10 cellular contexts compared by ENCODE assay signal in the genomic region with DNA sequence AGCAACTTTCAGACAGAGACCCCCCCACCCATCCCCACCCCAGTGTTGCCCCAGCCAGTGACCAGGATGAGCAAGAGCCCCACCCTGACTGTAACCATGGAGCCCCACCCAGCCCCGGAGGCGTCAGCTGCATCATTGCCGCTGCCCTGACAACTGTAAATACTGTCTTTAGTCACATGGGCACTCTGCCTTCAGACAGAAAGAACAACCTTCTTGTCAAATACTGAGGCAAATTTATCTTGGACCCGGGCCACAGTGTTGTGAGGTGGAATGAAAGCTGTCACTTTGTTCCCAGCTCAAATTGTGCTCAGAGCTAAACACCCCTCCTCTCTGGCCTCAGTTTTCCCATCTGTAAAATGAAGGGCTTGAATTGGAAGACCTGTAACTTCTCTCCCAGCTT. TPM values are rescaled to one million over a fixed set of nuclear protein-coding genes. Genes with fewer than 3 reads are reported as not detected.
DNase-seq lines count a peak whose midpoint lies in the region; ATAC-seq and TF ChIP-seq lines count a peak whose summit lies in the region.
"Had no signal": no experiment of that assay in that cellular context is flagged by ENCODE, and none has a peak within 500 bp of the region (broad histone marks: within the 10 kb centered on the region; RNA-seq: fewer than 3 reads in every experiment).

No MANE protein-coding gene starts in this region.

- H3K4me3 Mint-ChIP-seq in Calu3 (ENCODE audit: low read depth, unreplicated experiment), result no peak overlapping the region

- H3K4me1 ChIP-seq in right lobe of liver (peaks cover 0 to 16% (median 3%) of the 10 kb centered on the region in 4 donors), right atrium auricular region (peaks cover 0 to 4% of the 10 kb centered on the region in 2 donors)

- H3K4me3 ChIP-seq in right lobe of liver (no peak overlapping the region), right atrium auricular region (no peak overlapping the region)
- H3K4me3 ChIP-seq: coronary artery had no signal

- H3K4me1 Mint-ChIP-seq in Calu3 (ENCODE audit: low read depth, unreplicated experiment), result peaks cover 40% of the 10 kb centered on the region

- H3K36me3 Mint-ChIP-seq in Calu3 (ENCODE audit: insufficient read depth, unreplicated experiment), result peaks cover 8% of the 10 kb centered on the region

- TF ChIP-seq POLR2A in right lobe of liver (IDR thresholded peaks at IDR 0.05), result no peak

- H3K27me3 ChIP-seq in right lobe of liver (no peaks in the 10 kb centered on the region), right atrium auricular region (no peaks in the 10 kb centered on the region)

- H3K27ac Mint-ChIP-seq in Calu3 (ENCODE audit: unreplicated experiment), result no peak overlapping the region

- CTCF ChIA-PET in Calu3 (lab: Charles Lee), result interaction anchor here (0.6 to 2.5 kb wide), 9 partner anchors 10 to 343 kb away, joined by 3 to 11 read pairs (median 4); partner anchors contain the start of genes BCAS4, DPM1 and MOCS3

- ATAC-seq in right lobe of liver (peak; percentile 19 to 65 (median 44)), HG03378 (IDR thresholded peaks at IDR 0.05; ENCODE audit: unreplicated experiment) (no peak), HG02884 (IDR thresholded peaks at IDR 0.05; ENCODE audit: unreplicated experiment) (no peak)

- H3K9me3 Mint-ChIP-seq in Calu3 (ENCODE audit: low read depth, unreplicated experiment), result no peaks in the 10 kb centered on the region

- H3K27ac ChIP-seq in right lobe of liver (no peak overlapping the region), right atrium auricular region (no peak overlapping the region)
- H3K27ac ChIP-seq: coronary artery had no signal

- peak; percentile 77 for DNase-seq in Calu3
- DNase-seq in LoVo (ENCODE audit: low spot score), result peak; percentile 41
- peak; percentile 21 for DNase-seq in amniotic epithelial cell (ENCODE audit: low read depth)
- peak in 1 of 3 donors; percentile 47 for DNase-seq in right lobe of liver
- no peak for DNase-seq in ureter (ENCODE audit: low spot score)
- no peak for DNase-seq in right atrium auricular region (ENCODE audit: low spot score)
- DNase-seq: NCI-H1930 had no signal

- H3K27me3 Mint-ChIP-seq in Calu3 (ENCODE audit: unreplicated experiment), result peaks cover 54% of the 10 kb centered on the region

- BruUV-seq in Calu3 (replicated peaks; lab: Mats Ljungman, UMichigan), result no TSS peak

- TF ChIP-seq CTCF in Calu3 (IDR thresholded peaks at IDR 0.05; ENCODE audit: unreplicated experiment), result no peak
- TF ChIP-seq CTCF in right lobe of liver (IDR thresholded peaks at IDR 0.05), result no peak
- TF ChIP-seq CTCF in right atrium auricular region (IDR thresholded peaks at IDR 0.05), result no peak

- H3K9me3 ChIP-seq in right lobe of liver (no peaks in the 10 kb centered on the region), right atrium auricular region (no peaks in the 10 kb centered on the region)

- intact Hi-C loops in Calu3 (cut with micrococcal nuclease; ENCODE audit: unreplicated experiment) (loop anchor here (10.0 kb wide), 1 partner anchor 222 kb away; no protein-coding TSS in a partner anchor), right lobe of liver (cut with DNase I) (no loop called here)

- WGBS in right lobe of liver (ENCODE audit: insufficient coverage, low coverage, low lambda C conversion rate, missing lambda C conversion rate), result 3% methylated on average over 4 of the region's 4 CpGs

- H3K36me3 ChIP-seq in right lobe of liver (no peaks in the 10 kb centered on the region), right atrium auricular region (no peaks in the 10 kb centered on the region)

RNA-seq across cellular contexts. Expression of gene MOCS3, which starts 23.8 kb away (rescaled TPM):
- total RNA-seq in Calu3 (2022) (13.2 and 15.4 TPM in 2 replicates), right lobe of liver (1 to 10 TPM; 2.3 to 3.2 (median 2.7) TPM), ureter (6.5 TPM), right atrium auricular region (1 to 10 TPM; 2.9 to 3.1 TPM)

RNA-seq across cellular contexts. Expression of gene DPM1, which starts 24.0 kb away (rescaled TPM):
- total RNA-seq in Calu3 (2022), result 87.3 and 89.1 TPM in 2 replicates
- total RNA-seq in right lobe of liver, result 10 to 100 TPM; 16.6 to 40.4 (median 21.2) TPM
- total RNA-seq in ureter, result 41.8 TPM
- 10 to 100 TPM; 35.0 to 78.1 TPM for total RNA-seq in right atrium auricular region

RNA-seq across cellular contexts. Expression of gene KCNG1, which starts 40.5 kb away (rescaled TPM):
- 3.9 and 6.8 TPM in 2 replicates for total RNA-seq in Calu3 (2022)
- total RNA-seq in right lobe of liver, result under 1 TPM in 5 of 6 experiments, not detected in 1; 0.18 to 0.51 (median 0.22) TPM
- 22.4 TPM for total RNA-seq in ureter
- total RNA-seq in right atrium auricular region, result 1 to 10 TPM in 1 of 2 donors, under 1 TPM in 1; 0.70 to 2.3 TPM

RNA-seq across cellular contexts. Expression of gene ADNP, which starts 51.1 kb away (rescaled TPM):
- total RNA-seq in Calu3 (2022) (91.8 and 103 TPM in 2 replicates), right lobe of liver (10 to 100 TPM; 19.8 to 25.9 (median 23.1) TPM), ureter (127 TPM), right atrium auricular region (10 to 100 TPM; 23.7 to 34.3 TPM)

Comparison
In these comparisons a context has a peak if more than half of its experiments do, and no peak if none do; other contexts are left out.
1. DNase-seq: peak in Calu3 (single experiment), LoVo (single experiment) and amniotic epithelial cell (single experiment); none in ureter (single experiment) and right atrium auricular region (single experiment).
2. ATAC-seq: peak in right lobe of liver (4 of 4); none in HG03378 (single experiment) and HG02884 (single experiment).